In the genomic region with DNA sequence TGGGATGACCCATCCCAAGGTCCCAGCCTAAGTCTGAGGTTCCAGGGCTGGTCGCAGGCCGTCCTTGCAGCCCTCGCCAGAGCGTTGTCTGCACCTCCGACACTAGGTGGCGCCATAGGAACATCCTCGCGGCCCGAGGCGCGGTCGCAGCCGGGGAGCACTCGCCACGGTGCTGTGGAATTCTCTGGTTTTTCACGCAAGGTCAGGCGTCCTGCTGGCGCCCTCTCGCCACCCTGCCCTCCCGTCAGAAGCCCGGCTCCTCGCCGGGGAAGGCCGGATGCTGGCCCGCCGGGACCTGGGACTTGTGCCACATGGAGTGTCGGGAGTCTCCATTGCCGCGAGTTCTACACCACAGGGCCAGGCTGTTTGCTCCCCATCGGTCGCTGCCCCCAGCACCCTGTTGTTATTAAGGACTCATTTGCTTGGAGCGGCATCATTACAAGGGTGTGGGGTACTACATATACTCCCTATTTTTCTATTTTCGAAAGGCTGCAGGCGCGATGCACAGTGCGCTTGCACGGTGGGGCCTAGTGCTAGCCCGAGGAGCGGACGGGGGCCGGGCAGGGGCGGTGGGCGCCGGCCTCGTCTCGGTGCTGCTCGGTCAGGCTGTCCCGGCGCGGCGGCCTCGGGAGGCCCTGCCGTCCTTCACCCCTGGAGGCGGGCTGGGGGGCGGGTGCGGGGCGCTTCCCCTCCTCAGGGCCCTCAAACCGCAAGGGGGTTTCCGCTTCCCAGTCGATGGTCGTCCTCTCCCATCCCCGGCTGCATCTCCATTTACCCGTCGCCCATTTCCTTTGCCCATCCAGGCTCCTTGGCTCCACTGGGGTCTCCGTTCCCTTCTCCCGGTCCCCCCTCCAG, we compare ENCODE assay signal across 8 cellular contexts.
A peak's percentile ranks its signal among the peaks of the same experiment; 100 is the strongest.
DNase-seq lines count a peak whose midpoint lies in the region; ATAC-seq and FAIRE-seq lines count a peak whose summit lies in the region.

No MANE protein-coding gene starts in this region.

- in situ Hi-C loops in ACHN (cut with HindIII; ENCODE audit: low pct_ligation_motif_present, low pct_unique_long_range_greater_than_20kb, low sequenced_read_pairs): no loop called here

- peak; percentile 83 for FAIRE-seq in GM18507 (lab: Jason Lieb, UNC)

- DNase-seq in ACHN: peak; percentile 73
- DNase-seq in GM18507 (ENCODE audit: extremely low spot score, insufficient read length, low read depth): peak; percentile 65
- peak; percentile 59 for DNase-seq in NCI-H2171 (lab: John Stamatoyannopoulos, UW)
- DNase-seq in activated CD4-positive, alpha-beta T cell treated with anti-CD3 and anti-CD28 coated beads for 1 hour: peak; percentile 56
- peak; percentile 70 for DNase-seq in cerebellar cortex (ENCODE audit: low spot score)
- DNase-seq in kidney tubule cell (ENCODE audit: low spot score): peak; percentile 86
- DNase-seq in stimulated activated CD4-positive, alpha-beta T cell treated with anti-CD3 and anti-CD28 coated beads, Interleukin-1b, Interleukin-23, amount 100 ng/mL, for 4 hours (ENCODE audit: low read depth in 2 of 2): peak; percentile 64 to 66

- peak; percentile 94 for ATAC-seq in HG03025 (IDR thresholded peaks at IDR 0.05; ENCODE audit: low FRiP score, unreplicated experiment)

Comparison
In these comparisons a context has a peak if more than half of its experiments do, and no peak if none do; other contexts are left out.
1. Peak in every context shown above with its lines: DNase-seq and ATAC-seq.